ENCODE assay signal across 17 cellular contexts in genomic region chr10:79336739-79337138, GRCh38. TPM values are rescaled to one million over a fixed set of nuclear protein-coding genes. Genes with fewer than 3 reads are reported as not detected.
A peak's percentile ranks its signal among the peaks of the same experiment; 100 is the strongest.
DNase-seq lines count a peak whose midpoint lies in the region; ATAC-seq and TF ChIP-seq lines count a peak whose summit lies in the region.
"Had no signal": no experiment of that assay in that cellular context is flagged by ENCODE, and none has a peak within 500 bp of the region (broad histone marks: within the 10 kb centered on the region; RNA-seq: fewer than 3 reads in every experiment).

No MANE protein-coding gene starts in this region.

- H3K9ac ChIP-seq in IMR-90 (ENCODE audit: low read depth, low read length) = no peak overlapping the region

- peaks cover 10% of the 10 kb centered on the region; the same call in 1 of the 2 replicates for H3K9me1 ChIP-seq in IMR-90 (ENCODE audit: insufficient read depth, low read length)

- peak overlapping the region; percentile 52; the same call in 2 of the 3 replicates for H2BK15ac ChIP-seq in IMR-90 (ENCODE audit: low read depth, low read length)

- CTCF ChIA-PET in IMR-90 (lab: Yijun Ruan, JAX) = interaction anchor here (0.6 kb wide), 1 partner anchor 429 kb away, joined by 7 read pairs; no protein-coding TSS in a partner anchor

- H4K20me1 ChIP-seq in IMR-90 (ENCODE audit: insufficient read depth, low read length) = no peaks in the 10 kb centered on the region

- H2BK5ac ChIP-seq in IMR-90 (ENCODE audit: low read depth, low read length, poor library complexity, severe bottlenecking) = no peak overlapping the region

- peak overlapping the region; percentile 98; the same call in 1 of the 2 replicates for H3K4ac ChIP-seq in IMR-90 (ENCODE audit: low read depth, low read length)

- dilution Hi-C loops in IMR-90 (cut with HindIII; ENCODE audit: low sequenced_read_pairs, unreplicated experiment) = no loop called here

- no peak overlapping the region for H3K4me2 ChIP-seq in IMR-90 (ENCODE audit: low read depth, low read length)

- 0% methylated on average over 1 of the region's 7 CpGs; no CpG with 5 or more reads in 1 of the 2 experiments for WGBS in IMR-90 (ENCODE audit: extremely low coverage in 2 of 2, insufficient read length in 1 of 2), 2 experiments
- WGBS in body of pancreas, 2 donors = 64 to 87% methylated on average over 5 to 7 of the region's 7 CpGs

- DNase-seq in A172 (ENCODE audit: low spot score) = peak; percentile 61
- no peak for DNase-seq in IMR-90
- DNase-seq in left kidney (ENCODE audit: low read depth, low spot score) = peak; percentile 29
- no peak for DNase-seq in stimulated activated naive CD4-positive, alpha-beta T cell treated with Interleukin-2 at 50 U/mL for 16 hours (lab: John Stamatoyannopoulos, UW)
- DNase-seq in dermis blood vessel endothelial cell = no peak
- DNase-seq in body of pancreas = no peak
- no peak for DNase-seq in Ammon's horn (ENCODE audit: low spot score)
- DNase-seq: activated CD4-positive, alpha-beta T cell treated with anti-CD3 and anti-CD28 coated beads, Interleukin-2, amount 50 U/mL, for 1 hour; CD4-positive, CD25-positive, alpha-beta regulatory T cell; DND-41; immature natural killer cell; MG63; stimulated activated CD4-positive, alpha-beta T cell treated with anti-CD3 and anti-CD28 coated beads, Interleukin-12 subunit alpha, Interleukin-12 subunit beta, amount 100 ng/mL, for 4 hours had no signal

- H3K9me3 ChIP-seq in IMR-90 (ENCODE audit: control insufficient read depth, insufficient read depth, low read length) (no peaks in the 10 kb centered on the region), body of pancreas (no peaks in the 10 kb centered on the region)

- H3K27ac ChIP-seq in IMR-90 (ENCODE audit: insufficient read depth, low read length) (no peak overlapping the region), angular gyrus (ENCODE audit: low read depth, low read length) (peak overlapping the region; percentile 100), body of pancreas (no peak overlapping the region)

- no TSS peak for BruUV-seq in IMR-90 (replicated peaks; lab: Mats Ljungman, UMichigan)

- POLR2A ChIA-PET in IMR-90 (lab: Charles Lee; ENCODE audit: unreplicated experiment) = no interaction called here

- H3K27me3 ChIP-seq in IMR-90 (ENCODE audit: control insufficient read depth, insufficient read depth, low read length) = no peaks in the 10 kb centered on the region
- no peaks in the 10 kb centered on the region for H3K27me3 ChIP-seq in body of pancreas
- H3K27me3 ChIP-seq: MG63 had no signal

- intact Hi-C loops in IMR-90 (cut with micrococcal nuclease) (no loop called here), body of pancreas (cut with DNase I) (no loop called here)

- peak overlapping the region; percentile 98 for H2BK120ac ChIP-seq in IMR-90 (ENCODE audit: low read depth, low read length)

- H3K23ac ChIP-seq in IMR-90 (ENCODE audit: low read depth, low read length) = peak overlapping the region; percentile 65; the same call in 1 of the 2 replicates

- in situ Hi-C loops in IMR-90 (cut with MboI; ENCODE audit: low sequenced_read_pairs) = no loop called here

- TF ChIP-seq POLR2A in IMR-90 (IDR thresholded peaks at IDR 0.05; ENCODE audit: low read depth, low read length) (no peak), body of pancreas (IDR thresholded peaks at IDR 0.05) (no peak)

- no peak overlapping the region for H3K4me3 ChIP-seq in IMR-90 (ENCODE audit: insufficient read depth, low read depth, low read length)
- H3K4me3 ChIP-seq in body of pancreas = no peak overlapping the region
- H3K4me3 ChIP-seq: MG63 had no signal

- H3K56ac ChIP-seq in IMR-90 (ENCODE audit: extremely low read depth, insufficient read depth, low read length) = no peak overlapping the region

- H4K8ac ChIP-seq in IMR-90 (ENCODE audit: low read depth in 2 of 2, low read length in 2 of 2) = peak overlapping the region in 1 of 2 experiments; percentile 37; a peak in 1 of 4 replicates

- peak overlapping the region; percentile 61 for H2AK9ac ChIP-seq in IMR-90 (replicated peaks; ENCODE audit: low read depth, low read length, poor library complexity)

- no peak for TF ChIP-seq RAD21 in IMR-90 (IDR thresholded peaks at IDR 0.05; ENCODE audit: low read length)

- no peak overlapping the region for H4K5ac ChIP-seq in IMR-90 (ENCODE audit: low read depth, low read length)

- peak overlapping the region; percentile 59 for H2BK20ac ChIP-seq in IMR-90 (ENCODE audit: low read depth, low read length)

- H3K14ac ChIP-seq in IMR-90 (replicated peaks; ENCODE audit: low read depth, low read length) = peak overlapping the region; percentile 77; the same call in 1 of the 2 replicates

- no peaks in the 10 kb centered on the region for H3K36me3 ChIP-seq in IMR-90 (ENCODE audit: control insufficient read depth, insufficient read depth, low read length)
- no peaks in the 10 kb centered on the region for H3K36me3 ChIP-seq in body of pancreas (replicated peaks in 1 of 2; ENCODE audit: insufficient read depth in 1 of 2, low read depth in 2 of 2)
- H3K36me3 ChIP-seq: MG63 had no signal

- ATAC-seq in IMR-90 (ENCODE audit: low read depth) (peak; percentile 42; the same call in 1 of the 2 replicates), body of pancreas (no peak)
- ATAC-seq: esophagus mucosa; HCT116; stimulated activated memory B cell treated with anti-CD40 and anti-IgM and Interleukin-4, amounts not matched to agents 10 μg/mL and 1 μg/mL and 100 μg/mL, for 72 hours had no signal

- peak overlapping the region; percentile 38; the same call in 1 of the 2 replicates for H4K91ac ChIP-seq in IMR-90 (ENCODE audit: insufficient read depth, low read depth, low read length)

- TF ChIP-seq CTCF in IMR-90 (conservative IDR thresholded peaks at IDR 0.05; ENCODE audit: low read depth, low read length) (no peak), body of pancreas (IDR thresholded peaks at IDR 0.05) (no peak)

- H2AK5ac ChIP-seq in IMR-90 (ENCODE audit: low read depth, low read length) = peak overlapping the region; percentile 92

- peak overlapping the region; percentile 71 for H2AFZ ChIP-seq in IMR-90 (replicated peaks; ENCODE audit: low read length, poor library complexity)

- peak overlapping the region; percentile 18; the same call in 1 of the 2 replicates for H3K18ac ChIP-seq in IMR-90 (ENCODE audit: low read depth, low read length)

- H3K4me1 ChIP-seq in IMR-90 (ENCODE audit: control insufficient read depth, insufficient read depth, low read length) (peaks cover 5% of the 10 kb centered on the region; the same call in 1 of the 2 replicates), body of pancreas (peaks cover 23% of the 10 kb centered on the region)

- H3K79me1 ChIP-seq in IMR-90 (ENCODE audit: low read depth in 1 of 2, low read length in 2 of 2) = no peaks in the 10 kb centered on the region; a peak in 1 of 4 replicates

TF ChIP-seq in IMR-90, 13 proteins besides CTCF, POLR2A, EP300 and RAD21:
- TF ChIP-seq USF2 (IDR thresholded peaks at IDR 0.05; ENCODE audit: low read depth, low read length) (peak; percentile 21; the same call in 1 of the 2 replicates), RFX5 (IDR thresholded peaks at IDR 0.05; ENCODE audit: low read depth, low read length) (no peak), FOS (IDR thresholded peaks at IDR 0.05; ENCODE audit: low read depth, low read length) (no peak), MAFK (IDR thresholded peaks at IDR 0.05; ENCODE audit: low read depth, low read length) (no peak), CHD1 (IDR thresholded peaks at IDR 0.05; ENCODE audit: low read depth, low read length) (no peak), SMC3 (IDR thresholded peaks at IDR 0.05; ENCODE audit: low read depth, low read length) (no peak)

RNA-seq across cellular contexts. Expression of gene PPIF, which starts 10.5 kb away (rescaled TPM):
- total RNA-seq in A172 (2014; rRNA removed; shearing (Covaris generic)) = 38.2 and 47.2 TPM in 2 replicates
- 29.2 and 29.7 TPM in 2 replicates for total RNA-seq in IMR-90 (2012; rRNA removed)
- 127 and 130 TPM in 2 replicates for polyA plus RNA-seq in IMR-90 (2012; rRNA removed)
- polyA plus RNA-seq in IMR-90 (2012; cell fraction: cytosol; rRNA removed) = 113 and 150 TPM in 2 replicates
- polyA plus RNA-seq in IMR-90 (2012; cell fraction: nucleus; rRNA removed; ENCODE audit: low replicate concordance) = 205 and 248 TPM in 2 replicates
- 14.5 and 23.8 TPM in 2 replicates for total RNA-seq in dermis blood vessel endothelial cell
- total RNA-seq in body of pancreas = 10 to 100 TPM; 19.2 to 67.9 TPM

Comparison
In these comparisons a context has a peak if more than half of its experiments do, and no peak if none do; other contexts are left out.
1. DNase-seq: peak in A172 (single experiment) and left kidney (single experiment); none in IMR-90 (single experiment), stimulated activated naive CD4-positive, alpha-beta T cell treated with Interleukin-2 at 50 U/mL for 16 hours (single experiment), dermis blood vessel endothelial cell (single experiment), body of pancreas (0 of 4) and Ammon's horn (single experiment).